In the genomic region with DNA sequence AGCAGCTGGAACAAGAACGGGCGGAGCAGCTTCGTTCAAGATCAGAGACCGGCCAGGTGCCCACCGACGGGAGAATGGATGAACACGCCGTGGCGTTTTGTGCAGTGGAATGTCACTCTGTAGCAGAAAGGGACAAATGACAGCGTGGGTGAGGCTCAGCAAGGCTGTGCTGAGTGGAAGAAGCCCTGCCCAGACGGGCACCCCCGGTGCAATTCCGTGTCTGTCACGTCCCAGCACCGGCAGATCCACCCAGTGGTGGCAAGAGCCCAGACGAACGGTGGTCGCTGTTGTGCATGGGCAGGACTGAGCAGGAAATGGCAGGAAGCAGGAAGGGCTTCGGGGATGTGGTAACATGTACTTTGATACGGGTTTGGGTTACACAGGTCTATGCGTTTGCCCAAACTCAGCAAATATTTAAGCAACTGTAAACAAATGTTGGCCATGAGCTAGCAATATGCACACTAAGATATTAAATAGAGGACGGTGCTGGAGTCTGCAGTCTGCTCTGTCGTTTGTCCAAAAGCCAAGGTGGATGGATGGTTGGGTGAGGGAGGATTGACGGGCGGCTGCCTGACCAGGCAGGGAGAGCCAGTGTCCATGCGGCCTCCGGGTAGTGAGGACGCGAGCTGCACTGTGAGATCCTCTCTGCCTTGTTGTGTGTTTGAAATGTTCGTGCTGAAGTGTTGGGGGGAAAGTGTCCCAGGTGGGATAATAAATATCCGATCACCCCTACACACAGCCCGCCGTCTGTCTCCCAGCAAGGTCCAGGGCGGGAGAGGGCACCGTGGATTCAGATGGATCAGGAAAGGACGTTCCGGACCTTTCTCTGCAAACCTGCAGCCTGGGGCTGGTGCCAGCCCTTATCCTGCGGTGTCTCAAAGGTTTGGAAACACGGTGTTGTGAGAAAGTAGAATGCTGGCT, we compare ENCODE assay signal across 1 cellular context.
TF ChIP-seq lines count a peak whose summit lies in the region.

No MANE protein-coding gene starts in this region.

TF ChIP-seq in HepG2, 621 proteins besides CTCF, POLR2A, EP300 and RAD21 (continued from another document and continues in another):
- TF ChIP-seq, protein P1, sequence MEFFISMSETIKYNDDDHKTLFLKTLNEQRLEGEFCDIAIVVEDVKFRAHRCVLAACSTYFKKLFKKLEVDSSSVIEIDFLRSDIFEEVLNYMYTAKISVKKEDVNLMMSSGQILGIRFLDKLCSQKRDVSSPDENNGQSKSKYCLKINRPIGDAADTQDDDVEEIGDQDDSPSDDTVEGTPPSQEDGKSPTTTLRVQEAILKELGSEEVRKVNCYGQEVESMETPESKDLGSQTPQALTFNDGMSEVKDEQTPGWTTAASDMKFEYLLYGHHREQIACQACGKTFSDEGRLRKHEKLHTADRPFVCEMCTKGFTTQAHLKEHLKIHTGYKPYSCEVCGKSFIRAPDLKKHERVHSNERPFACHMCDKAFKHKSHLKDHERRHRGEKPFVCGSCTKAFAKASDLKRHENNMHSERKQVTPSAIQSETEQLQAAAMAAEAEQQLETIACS (CRISPR knock-in tag; IDR thresholded peaks at IDR 0.05): no peak
- TF ChIP-seq POGZ (CRISPR knock-in tag; IDR thresholded peaks at IDR 0.05): peak; percentile 88
- no peak for TF ChIP-seq ZNF17 (CRISPR knock-in tag; IDR thresholded peaks at IDR 0.05)
- no peak for TF ChIP-seq RBM39 (IDR thresholded peaks at IDR 0.05; ENCODE audit: low read depth, low read length, poor library complexity, severe bottlenecking)
- peak; percentile 61; the same call in 1 of the 2 replicates for TF ChIP-seq PHF20 (CRISPR knock-in tag; IDR thresholded peaks at IDR 0.05)
- no peak; the same call in 1 of the 2 replicates for TF ChIP-seq ZNF296 (CRISPR knock-in tag; conservative IDR thresholded peaks at IDR 0.05)
- peak; percentile 94 for TF ChIP-seq MTA1 (CRISPR knock-in tag; IDR thresholded peaks at IDR 0.05; ENCODE audit: borderline replicate concordance)
- TF ChIP-seq ELF1 (CRISPR knock-in tag; IDR thresholded peaks at IDR 0.05): peak; percentile 93
- TF ChIP-seq, protein P2, sequence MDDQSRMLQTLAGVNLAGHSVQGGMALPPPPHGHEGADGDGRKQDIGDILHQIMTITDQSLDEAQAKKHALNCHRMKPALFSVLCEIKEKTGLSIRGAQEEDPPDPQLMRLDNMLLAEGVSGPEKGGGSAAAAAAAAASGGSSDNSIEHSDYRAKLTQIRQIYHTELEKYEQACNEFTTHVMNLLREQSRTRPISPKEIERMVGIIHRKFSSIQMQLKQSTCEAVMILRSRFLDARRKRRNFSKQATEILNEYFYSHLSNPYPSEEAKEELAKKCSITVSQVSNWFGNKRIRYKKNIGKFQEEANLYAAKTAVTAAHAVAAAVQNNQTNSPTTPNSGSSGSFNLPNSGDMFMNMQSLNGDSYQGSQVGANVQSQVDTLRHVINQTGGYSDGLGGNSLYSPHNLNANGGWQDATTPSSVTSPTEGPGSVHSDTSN (CRISPR knock-in tag; IDR thresholded peaks at IDR 0.05; ENCODE audit: borderline replicate concordance): no peak
- TF ChIP-seq, protein P3, sequence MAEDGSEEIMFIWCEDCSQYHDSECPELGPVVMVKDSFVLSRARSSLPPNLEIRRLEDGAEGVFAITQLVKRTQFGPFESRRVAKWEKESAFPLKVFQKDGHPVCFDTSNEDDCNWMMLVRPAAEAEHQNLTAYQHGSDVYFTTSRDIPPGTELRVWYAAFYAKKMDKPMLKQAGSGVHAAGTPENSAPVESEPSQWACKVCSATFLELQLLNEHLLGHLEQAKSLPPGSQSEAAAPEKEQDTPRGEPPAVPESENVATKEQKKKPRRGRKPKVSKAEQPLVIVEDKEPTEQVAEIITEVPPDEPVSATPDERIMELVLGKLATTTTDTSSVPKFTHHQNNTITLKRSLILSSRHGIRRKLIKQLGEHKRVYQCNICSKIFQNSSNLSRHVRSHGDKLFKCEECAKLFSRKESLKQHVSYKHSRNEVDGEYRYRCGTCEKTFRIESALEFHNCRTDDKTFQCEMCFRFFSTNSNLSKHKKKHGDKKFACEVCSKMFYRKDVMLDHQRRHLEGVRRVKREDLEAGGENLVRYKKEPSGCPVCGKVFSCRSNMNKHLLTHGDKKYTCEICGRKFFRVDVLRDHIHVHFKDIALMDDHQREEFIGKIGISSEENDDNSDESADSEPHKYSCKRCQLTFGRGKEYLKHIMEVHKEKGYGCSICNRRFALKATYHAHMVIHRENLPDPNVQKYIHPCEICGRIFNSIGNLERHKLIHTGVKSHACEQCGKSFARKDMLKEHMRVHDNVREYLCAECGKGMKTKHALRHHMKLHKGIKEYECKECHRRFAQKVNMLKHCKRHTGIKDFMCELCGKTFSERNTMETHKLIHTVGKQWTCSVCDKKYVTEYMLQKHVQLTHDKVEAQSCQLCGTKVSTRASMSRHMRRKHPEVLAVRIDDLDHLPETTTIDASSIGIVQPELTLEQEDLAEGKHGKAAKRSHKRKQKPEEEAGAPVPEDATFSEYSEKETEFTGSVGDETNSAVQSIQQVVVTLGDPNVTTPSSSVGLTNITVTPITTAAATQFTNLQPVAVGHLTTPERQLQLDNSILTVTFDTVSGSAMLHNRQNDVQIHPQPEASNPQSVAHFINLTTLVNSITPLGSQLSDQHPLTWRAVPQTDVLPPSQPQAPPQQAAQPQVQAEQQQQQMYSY (CRISPR knock-in tag; IDR thresholded peaks at IDR 0.05): no peak
- TF ChIP-seq ESRRA (CRISPR knock-in tag; IDR thresholded peaks at IDR 0.05; ENCODE audit: low read depth): peak; percentile 95
- peak; percentile 72 for TF ChIP-seq MYC (CRISPR knock-in tag; IDR thresholded peaks at IDR 0.05; ENCODE audit: borderline replicate concordance)
- TF ChIP-seq, protein P4, sequence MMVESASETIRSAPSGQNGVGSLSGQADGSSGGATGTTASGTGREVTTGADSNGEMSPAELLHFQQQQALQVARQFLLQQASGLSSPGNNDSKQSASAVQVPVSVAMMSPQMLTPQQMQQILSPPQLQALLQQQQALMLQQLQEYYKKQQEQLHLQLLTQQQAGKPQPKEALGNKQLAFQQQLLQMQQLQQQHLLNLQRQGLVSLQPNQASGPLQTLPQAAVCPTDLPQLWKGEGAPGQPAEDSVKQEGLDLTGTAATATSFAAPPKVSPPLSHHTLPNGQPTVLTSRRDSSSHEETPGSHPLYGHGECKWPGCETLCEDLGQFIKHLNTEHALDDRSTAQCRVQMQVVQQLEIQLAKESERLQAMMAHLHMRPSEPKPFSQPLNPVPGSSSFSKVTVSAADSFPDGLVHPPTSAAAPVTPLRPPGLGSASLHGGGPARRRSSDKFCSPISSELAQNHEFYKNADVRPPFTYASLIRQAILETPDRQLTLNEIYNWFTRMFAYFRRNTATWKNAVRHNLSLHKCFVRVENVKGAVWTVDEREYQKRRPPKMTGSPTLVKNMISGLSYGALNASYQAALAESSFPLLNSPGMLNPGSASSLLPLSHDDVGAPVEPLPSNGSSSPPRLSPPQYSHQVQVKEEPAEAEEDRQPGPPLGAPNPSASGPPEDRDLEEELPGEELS (CRISPR knock-in tag; IDR thresholded peaks at IDR 0.05): peak; percentile 99
- TF ChIP-seq FOSL2 (CRISPR knock-in tag; IDR thresholded peaks at IDR 0.05): peak; percentile 75
- TF ChIP-seq U2AF2 (IDR thresholded peaks at IDR 0.05; ENCODE audit: low read depth, low read length): no peak
- peak; percentile 98 for TF ChIP-seq ZNF501 (CRISPR knock-in tag; IDR thresholded peaks at IDR 0.05)
- TF ChIP-seq, protein P5, sequence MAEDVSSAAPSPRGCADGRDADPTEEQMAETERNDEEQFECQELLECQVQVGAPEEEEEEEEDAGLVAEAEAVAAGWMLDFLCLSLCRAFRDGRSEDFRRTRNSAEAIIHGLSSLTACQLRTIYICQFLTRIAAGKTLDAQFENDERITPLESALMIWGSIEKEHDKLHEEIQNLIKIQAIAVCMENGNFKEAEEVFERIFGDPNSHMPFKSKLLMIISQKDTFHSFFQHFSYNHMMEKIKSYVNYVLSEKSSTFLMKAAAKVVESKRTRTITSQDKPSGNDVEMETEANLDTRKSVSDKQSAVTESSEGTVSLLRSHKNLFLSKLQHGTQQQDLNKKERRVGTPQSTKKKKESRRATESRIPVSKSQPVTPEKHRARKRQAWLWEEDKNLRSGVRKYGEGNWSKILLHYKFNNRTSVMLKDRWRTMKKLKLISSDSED (CRISPR knock-in tag; IDR thresholded peaks at IDR 0.05): no peak
- no peak; the same call in 1 of the 2 replicates for TF ChIP-seq THAP7 (CRISPR knock-in tag; IDR thresholded peaks at IDR 0.05)
- peak; percentile 77; the same call in 1 of the 2 replicates for TF ChIP-seq SOX5 (CRISPR knock-in tag; IDR thresholded peaks at IDR 0.05; ENCODE audit: borderline replicate concordance)
- TF ChIP-seq AGO1 (IDR thresholded peaks at IDR 0.05; ENCODE audit: low read depth, low read length, poor library complexity, severe bottlenecking): no peak
- no peak for TF ChIP-seq ZNF143 (CRISPR knock-in tag; IDR thresholded peaks at IDR 0.05)
- TF ChIP-seq SNAPC2 (CRISPR knock-in tag; IDR thresholded peaks at IDR 0.05): peak; percentile 93
- TF ChIP-seq ZNF83 (CRISPR knock-in tag; IDR thresholded peaks at IDR 0.05; ENCODE audit: borderline replicate concordance): no peak; the same call in 1 of the 2 replicates
- TF ChIP-seq ZNF121 (CRISPR knock-in tag; IDR thresholded peaks at IDR 0.05): peak; percentile 65; the same call in 1 of the 2 replicates
- 0 out of 2 replicates have a peak, but pooled peaks have one; percentile 26 for TF ChIP-seq ZFP82 (CRISPR knock-in tag; IDR thresholded peaks at IDR 0.05; ENCODE audit: borderline replicate concordance)
- TF ChIP-seq GABPB1 (CRISPR knock-in tag; IDR thresholded peaks at IDR 0.05): peak; percentile 86
- TF ChIP-seq ZBTB7B (CRISPR knock-in tag; IDR thresholded peaks at IDR 0.05): peak; percentile 100
- TF ChIP-seq CCAR2 (optimal IDR thresholded peaks at IDR 0.05; ENCODE audit: low read depth, low read length): no peak
- TF ChIP-seq TEAD2 (CRISPR knock-in tag; IDR thresholded peaks at IDR 0.05): no peak
- peak; percentile 7; the same call in 1 of the 2 replicates for TF ChIP-seq STAG1 (CRISPR knock-in tag; IDR thresholded peaks at IDR 0.05)
- no peak for TF ChIP-seq ZC3H4 (CRISPR knock-in tag; IDR thresholded peaks at IDR 0.05; ENCODE audit: borderline replicate concordance)
- TF ChIP-seq, protein P6, sequence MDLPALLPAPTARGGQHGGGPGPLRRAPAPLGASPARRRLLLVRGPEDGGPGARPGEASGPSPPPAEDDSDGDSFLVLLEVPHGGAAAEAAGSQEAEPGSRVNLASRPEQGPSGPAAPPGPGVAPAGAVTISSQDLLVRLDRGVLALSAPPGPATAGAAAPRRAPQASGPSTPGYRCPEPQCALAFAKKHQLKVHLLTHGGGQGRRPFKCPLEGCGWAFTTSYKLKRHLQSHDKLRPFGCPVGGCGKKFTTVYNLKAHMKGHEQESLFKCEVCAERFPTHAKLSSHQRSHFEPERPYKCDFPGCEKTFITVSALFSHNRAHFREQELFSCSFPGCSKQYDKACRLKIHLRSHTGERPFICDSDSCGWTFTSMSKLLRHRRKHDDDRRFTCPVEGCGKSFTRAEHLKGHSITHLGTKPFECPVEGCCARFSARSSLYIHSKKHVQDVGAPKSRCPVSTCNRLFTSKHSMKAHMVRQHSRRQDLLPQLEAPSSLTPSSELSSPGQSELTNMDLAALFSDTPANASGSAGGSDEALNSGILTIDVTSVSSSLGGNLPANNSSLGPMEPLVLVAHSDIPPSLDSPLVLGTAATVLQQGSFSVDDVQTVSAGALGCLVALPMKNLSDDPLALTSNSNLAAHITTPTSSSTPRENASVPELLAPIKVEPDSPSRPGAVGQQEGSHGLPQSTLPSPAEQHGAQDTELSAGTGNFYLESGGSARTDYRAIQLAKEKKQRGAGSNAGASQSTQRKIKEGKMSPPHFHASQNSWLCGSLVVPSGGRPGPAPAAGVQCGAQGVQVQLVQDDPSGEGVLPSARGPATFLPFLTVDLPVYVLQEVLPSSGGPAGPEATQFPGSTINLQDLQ (CRISPR knock-in tag; IDR thresholded peaks at IDR 0.05): no peak; the same call in 1 of the 2 replicates
- TF ChIP-seq ZNF451 (CRISPR knock-in tag; IDR thresholded peaks at IDR 0.05): 0 out of 2 replicates have a peak, but pooled peaks have one; percentile 79
- TF ChIP-seq ZNF263 (CRISPR knock-in tag; IDR thresholded peaks at IDR 0.05): peak; percentile 62; the same call in 1 of the 2 replicates
- TF ChIP-seq, protein P7, sequence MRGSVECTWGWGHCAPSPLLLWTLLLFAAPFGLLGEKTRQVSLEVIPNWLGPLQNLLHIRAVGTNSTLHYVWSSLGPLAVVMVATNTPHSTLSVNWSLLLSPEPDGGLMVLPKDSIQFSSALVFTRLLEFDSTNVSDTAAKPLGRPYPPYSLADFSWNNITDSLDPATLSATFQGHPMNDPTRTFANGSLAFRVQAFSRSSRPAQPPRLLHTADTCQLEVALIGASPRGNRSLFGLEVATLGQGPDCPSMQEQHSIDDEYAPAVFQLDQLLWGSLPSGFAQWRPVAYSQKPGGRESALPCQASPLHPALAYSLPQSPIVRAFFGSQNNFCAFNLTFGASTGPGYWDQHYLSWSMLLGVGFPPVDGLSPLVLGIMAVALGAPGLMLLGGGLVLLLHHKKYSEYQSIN (CRISPR knock-in tag; IDR thresholded peaks at IDR 0.05; ENCODE audit: borderline replicate concordance): no peak
- no peak for TF ChIP-seq TCF12 (IDR thresholded peaks at IDR 0.05)
- peak; percentile 97 for TF ChIP-seq TCF12 (CRISPR knock-in tag; IDR thresholded peaks at IDR 0.05)
- peak; percentile 22 for TF ChIP-seq JARID2 (CRISPR knock-in tag; IDR thresholded peaks at IDR 0.05; ENCODE audit: insufficient replicate concordance)
- TF ChIP-seq KLF16 (CRISPR knock-in tag; IDR thresholded peaks at IDR 0.05): peak in 1 of 2 experiments; percentile 91; a peak in 3 of 4 replicates
- 0 out of 2 replicates have a peak, but pooled peaks have one; percentile 24 for TF ChIP-seq ZBTB8A (CRISPR knock-in tag; IDR thresholded peaks at IDR 0.05; ENCODE audit: borderline replicate concordance, low read depth)
- TF ChIP-seq, protein P8, sequence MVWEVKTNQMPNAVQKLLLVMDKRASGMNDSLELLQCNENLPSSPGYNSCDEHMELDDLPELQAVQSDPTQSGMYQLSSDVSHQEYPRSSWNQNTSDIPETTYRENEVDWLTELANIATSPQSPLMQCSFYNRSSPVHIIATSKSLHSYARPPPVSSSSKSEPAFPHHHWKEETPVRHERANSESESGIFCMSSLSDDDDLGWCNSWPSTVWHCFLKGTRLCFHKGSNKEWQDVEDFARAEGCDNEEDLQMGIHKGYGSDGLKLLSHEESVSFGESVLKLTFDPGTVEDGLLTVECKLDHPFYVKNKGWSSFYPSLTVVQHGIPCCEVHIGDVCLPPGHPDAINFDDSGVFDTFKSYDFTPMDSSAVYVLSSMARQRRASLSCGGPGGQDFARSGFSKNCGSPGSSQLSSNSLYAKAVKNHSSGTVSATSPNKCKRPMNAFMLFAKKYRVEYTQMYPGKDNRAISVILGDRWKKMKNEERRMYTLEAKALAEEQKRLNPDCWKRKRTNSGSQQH (CRISPR knock-in tag; IDR thresholded peaks at IDR 0.05; ENCODE audit: low read depth): peak; percentile 85
- 0 out of 2 replicates have a peak, but pooled peaks have one; percentile 62 for TF ChIP-seq ZNF124 (CRISPR knock-in tag; IDR thresholded peaks at IDR 0.05)
- peak; percentile 40; the same call in 1 of the 2 replicates for TF ChIP-seq ZNF782 (CRISPR knock-in tag; IDR thresholded peaks at IDR 0.05; ENCODE audit: borderline replicate concordance)
